In genomic region chr2:74919827-74920226, GRCh38 we compare ENCODE assay signal across 8 cellular contexts. TPM values are rescaled to one million over a fixed set of nuclear protein-coding genes. Genes with fewer than 3 reads are reported as not detected.
A peak's percentile ranks its signal among the peaks of the same experiment; 100 is the strongest.
DNase-seq lines count a peak whose midpoint lies in the region; ATAC-seq and TF ChIP-seq lines count a peak whose summit lies in the region.

No MANE protein-coding gene starts in this region.

- WGBS in spleen, 5 donors = 2 to 6% (median 4%) methylated on average over 32 to 34 of the region's 34 CpGs

- H3K27ac Mint-ChIP-seq in WTC11 = no peak overlapping the region

- CTCF ChIA-PET in WTC11 (lab: Charles Lee) = interaction anchor here (0.5 to 3.1 kb wide), 25 partner anchors 11 to 690 kb away, joined by 3 to 13 read pairs (median 4); partner anchors contain the start of gene TACR1

- peaks cover 16% of the 10 kb centered on the region for H3K27me3 Mint-ChIP-seq in WTC11 (ENCODE audit: low read depth)

- no peak for TF ChIP-seq POLR2A in breast epithelium (IDR thresholded peaks at IDR 0.05)
- TF ChIP-seq POLR2A in spleen (IDR thresholded peaks at IDR 0.05) = no peak

- H3K9me3 Mint-ChIP-seq in WTC11 = no peaks in the 10 kb centered on the region

- no peaks in the 10 kb centered on the region for H3K9me3 ChIP-seq in breast epithelium
- no peaks in the 10 kb centered on the region for H3K9me3 ChIP-seq in spleen

- intact Hi-C loops in breast epithelium (cut with DNase I; ENCODE audit: low total_unique reads) (no loop called here), spleen (cut with DNase I; ENCODE audit: low total_unique reads) (loop anchor here (2.0 to 10.0 kb wide), 2 partner anchors 485 to 705 kb away; no protein-coding TSS in a partner anchor)

- H3K27ac ChIP-seq in breast epithelium (no peak overlapping the region), spleen (no peak overlapping the region)

- H3K4me3 ChIP-seq in breast epithelium (peak overlapping the region in 2 of 3 donors; percentile 30 to 57), spleen (peak overlapping the region in 4 of 8 donors; percentile 9 to 59 (median 34))

- TF ChIP-seq CTCF in WTC11 (IDR thresholded peaks at IDR 0.05) = peak; percentile 89
- peak; percentile 50 to 78 (median 75) for TF ChIP-seq CTCF in breast epithelium (IDR thresholded peaks at IDR 0.05)
- peak; percentile 65 to 93 (median 88) for TF ChIP-seq CTCF in spleen (IDR thresholded peaks at IDR 0.05 in 8 of 11, conservative IDR thresholded peaks at IDR 0.05 in 3 of 11)

- H3K4me3 Mint-ChIP-seq in WTC11 = peak overlapping the region; percentile 60

- H3K36me3 Mint-ChIP-seq in WTC11 = no peaks in the 10 kb centered on the region

- no peaks in the 10 kb centered on the region for H3K4me1 Mint-ChIP-seq in WTC11

- ATAC-seq in WTC11 = peak; percentile 94
- ATAC-seq in GM18861 (IDR thresholded peaks at IDR 0.05; ENCODE audit: unreplicated experiment) = no peak

- H3K36me3 ChIP-seq in breast epithelium (no peaks in the 10 kb centered on the region), spleen (no peaks in the 10 kb centered on the region)

- H3K4me1 ChIP-seq in breast epithelium (no peaks in the 10 kb centered on the region), spleen (peaks cover 0 to 31% (median 22%) of the 10 kb centered on the region in 6 donors)

- DNase-seq in SKM-1 treated with dmso at 0.1 percent for 144 hours (lab: John Stamatoyannopoulos, UW; ENCODE audit: unreplicated experiment) (peak; percentile 28), SKM-1 (lab: John Stamatoyannopoulos, UW; ENCODE audit: unreplicated experiment) (no peak), NCI-H1092 treated with DMSO at 0.1 percent for 48 hours (lab: John Stamatoyannopoulos, UW) (peak; percentile 22), WTC11 (ENCODE audit: low spot score) (peak; percentile 89), breast epithelium (ENCODE audit: low spot score in 2 of 2) (peak in 1 of 2 donors; percentile 66), iPS-NIHi11 (ENCODE audit: low spot score) (peak; percentile 93), spleen (peak; percentile 93)

- POLR2A ChIA-PET in WTC11 (lab: Charles Lee) = no interaction called here

- no peaks in the 10 kb centered on the region for H3K27me3 ChIP-seq in breast epithelium
- H3K27me3 ChIP-seq in spleen (replicated peaks in 1 of 7) = peaks cover 0 to 52% (median 3%) of the 10 kb centered on the region in 7 donors

TF ChIP-seq in WTC11, 78 proteins besides CTCF, POLR2A, EP300 and RAD21:
- TF ChIP-seq, protein P1, sequence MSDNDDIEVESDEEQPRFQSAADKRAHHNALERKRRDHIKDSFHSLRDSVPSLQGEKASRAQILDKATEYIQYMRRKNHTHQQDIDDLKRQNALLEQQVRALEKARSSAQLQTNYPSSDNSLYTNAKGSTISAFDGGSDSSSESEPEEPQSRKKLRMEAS (CRISPR knock-in tag; IDR thresholded peaks at IDR 0.05) = 0 out of 2 replicates have a peak, but pooled peaks have one; percentile 15
- TF ChIP-seq, protein P2, sequence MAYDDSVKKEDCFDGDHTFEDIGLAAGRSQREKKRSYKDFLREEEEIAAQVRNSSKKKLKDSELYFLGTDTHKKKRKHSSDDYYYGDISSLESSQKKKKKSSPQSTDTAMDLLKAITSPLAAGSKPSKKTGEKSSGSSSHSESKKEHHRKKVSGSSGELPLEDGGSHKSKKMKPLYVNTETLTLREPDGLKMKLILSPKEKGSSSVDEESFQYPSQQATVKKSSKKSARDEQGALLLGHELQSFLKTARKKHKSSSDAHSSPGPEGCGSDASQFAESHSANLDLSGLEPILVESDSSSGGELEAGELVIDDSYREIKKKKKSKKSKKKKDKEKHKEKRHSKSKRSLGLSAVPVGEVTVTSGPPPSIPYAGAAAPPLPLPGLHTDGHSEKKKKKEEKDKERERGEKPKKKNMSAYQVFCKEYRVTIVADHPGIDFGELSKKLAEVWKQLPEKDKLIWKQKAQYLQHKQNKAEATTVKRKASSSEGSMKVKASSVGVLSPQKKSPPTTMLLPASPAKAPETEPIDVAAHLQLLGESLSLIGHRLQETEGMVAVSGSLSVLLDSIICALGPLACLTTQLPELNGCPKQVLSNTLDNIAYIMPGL (CRISPR knock-in tag; IDR thresholded peaks at IDR 0.05) = peak; percentile 76
- TF ChIP-seq, protein P3, sequence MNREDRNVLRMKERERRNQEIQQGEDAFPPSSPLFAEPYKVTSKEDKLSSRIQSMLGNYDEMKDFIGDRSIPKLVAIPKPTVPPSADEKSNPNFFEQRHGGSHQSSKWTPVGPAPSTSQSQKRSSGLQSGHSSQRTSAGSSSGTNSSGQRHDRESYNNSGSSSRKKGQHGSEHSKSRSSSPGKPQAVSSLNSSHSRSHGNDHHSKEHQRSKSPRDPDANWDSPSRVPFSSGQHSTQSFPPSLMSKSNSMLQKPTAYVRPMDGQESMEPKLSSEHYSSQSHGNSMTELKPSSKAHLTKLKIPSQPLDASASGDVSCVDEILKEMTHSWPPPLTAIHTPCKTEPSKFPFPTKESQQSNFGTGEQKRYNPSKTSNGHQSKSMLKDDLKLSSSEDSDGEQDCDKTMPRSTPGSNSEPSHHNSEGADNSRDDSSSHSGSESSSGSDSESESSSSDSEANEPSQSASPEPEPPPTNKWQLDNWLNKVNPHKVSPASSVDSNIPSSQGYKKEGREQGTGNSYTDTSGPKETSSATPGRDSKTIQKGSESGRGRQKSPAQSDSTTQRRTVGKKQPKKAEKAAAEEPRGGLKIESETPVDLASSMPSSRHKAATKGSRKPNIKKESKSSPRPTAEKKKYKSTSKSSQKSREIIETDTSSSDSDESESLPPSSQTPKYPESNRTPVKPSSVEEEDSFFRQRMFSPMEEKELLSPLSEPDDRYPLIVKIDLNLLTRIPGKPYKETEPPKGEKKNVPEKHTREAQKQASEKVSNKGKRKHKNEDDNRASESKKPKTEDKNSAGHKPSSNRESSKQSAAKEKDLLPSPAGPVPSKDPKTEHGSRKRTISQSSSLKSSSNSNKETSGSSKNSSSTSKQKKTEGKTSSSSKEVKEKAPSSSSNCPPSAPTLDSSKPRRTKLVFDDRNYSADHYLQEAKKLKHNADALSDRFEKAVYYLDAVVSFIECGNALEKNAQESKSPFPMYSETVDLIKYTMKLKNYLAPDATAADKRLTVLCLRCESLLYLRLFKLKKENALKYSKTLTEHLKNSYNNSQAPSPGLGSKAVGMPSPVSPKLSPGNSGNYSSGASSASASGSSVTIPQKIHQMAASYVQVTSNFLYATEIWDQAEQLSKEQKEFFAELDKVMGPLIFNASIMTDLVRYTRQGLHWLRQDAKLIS (CRISPR knock-in tag; IDR thresholded peaks at IDR 0.05; ENCODE audit: borderline replicate concordance) = no peak
- TF ChIP-seq ETV6 (CRISPR knock-in tag; IDR thresholded peaks at IDR 0.05) = peak; percentile 57; the same call in 1 of the 2 replicates
- peak; percentile 13; the same call in 1 of the 2 replicates for TF ChIP-seq ZNF423 (CRISPR knock-in tag; IDR thresholded peaks at IDR 0.05)
- TF ChIP-seq RORB (CRISPR knock-in tag; IDR thresholded peaks at IDR 0.05) = no peak
- no peak for TF ChIP-seq SP1 (CRISPR knock-in tag; conservative IDR thresholded peaks at IDR 0.05)

RNA-seq across cellular contexts. Expression of gene POLE4, which starts 38.6 kb away (rescaled TPM):
- total RNA-seq in WTC11 (2021) = 31.5 to 36.4 TPM (median 35.2 TPM) in 3 replicates
- total RNA-seq in breast epithelium = 10 to 100 TPM; 31.9 to 46.5 (median 37.1) TPM
- total RNA-seq in spleen = 10 to 100 TPM; 22.8 to 52.4 (median 39.0) TPM
- polyA plus RNA-seq in spleen = 10 to 100 TPM; 74.6 to 96.9 (median 90.0) TPM
